ENCODE assay signal across 1 cellular context in genomic region chr16:1057252-1057932, GRCh38.
TF ChIP-seq lines count a peak whose summit lies in the region.

No MANE protein-coding gene starts in this region.

TF ChIP-seq in IMR-90, 13 proteins besides CTCF, POLR2A, EP300 and RAD21:
- TF ChIP-seq SMC3 (IDR thresholded peaks at IDR 0.05; ENCODE audit: low read depth, low read length), result peak; percentile 78
- no peak for TF ChIP-seq MAZ (IDR thresholded peaks at IDR 0.05; ENCODE audit: borderline replicate concordance, low read depth, low read length)
